Comparison of ENCODE assay signal across 1 cellular context in the genomic region with DNA sequence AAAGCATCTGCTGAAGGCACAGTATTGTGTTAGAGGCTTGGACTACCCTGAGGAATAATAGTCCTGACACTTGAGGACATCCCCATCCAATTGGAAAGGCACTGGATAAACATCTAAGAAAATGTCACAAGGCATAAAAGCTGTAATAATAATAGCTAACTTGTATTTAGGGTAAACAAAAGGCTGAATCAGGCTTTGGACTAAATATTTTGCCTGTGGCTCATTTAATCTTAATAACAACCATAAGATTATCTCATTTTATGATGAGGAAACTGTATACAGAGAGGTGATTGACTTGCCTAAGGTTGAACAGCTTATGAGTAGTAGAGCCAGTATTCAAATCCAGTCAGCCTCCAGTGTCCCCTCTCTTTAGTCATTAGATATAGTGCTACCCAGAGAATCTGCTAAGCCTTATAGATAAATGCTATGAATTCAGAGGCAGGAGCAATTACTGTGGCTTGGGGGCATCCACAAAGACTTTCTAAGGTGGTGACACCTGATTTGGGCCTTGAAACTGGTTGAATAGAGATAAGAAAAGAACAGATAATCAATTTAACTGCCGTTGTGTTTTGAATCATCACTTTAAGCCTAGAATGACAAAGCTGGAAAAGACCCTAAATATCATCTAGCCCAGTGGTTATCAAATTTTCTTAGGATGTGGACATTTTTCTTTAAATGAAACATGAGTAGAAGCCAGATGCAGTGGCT.
TF ChIP-seq lines count a peak whose summit lies in the region.

No MANE protein-coding gene starts in this region.

TF ChIP-seq in K562, 482 proteins besides CTCF, POLR2A, EP300 and RAD21 (continues in another document):
- TF ChIP-seq NFIC (IDR thresholded peaks at IDR 0.05), result 0 out of 2 replicates have a peak, but pooled peaks have one; percentile 6
- TF ChIP-seq, protein P1, sequence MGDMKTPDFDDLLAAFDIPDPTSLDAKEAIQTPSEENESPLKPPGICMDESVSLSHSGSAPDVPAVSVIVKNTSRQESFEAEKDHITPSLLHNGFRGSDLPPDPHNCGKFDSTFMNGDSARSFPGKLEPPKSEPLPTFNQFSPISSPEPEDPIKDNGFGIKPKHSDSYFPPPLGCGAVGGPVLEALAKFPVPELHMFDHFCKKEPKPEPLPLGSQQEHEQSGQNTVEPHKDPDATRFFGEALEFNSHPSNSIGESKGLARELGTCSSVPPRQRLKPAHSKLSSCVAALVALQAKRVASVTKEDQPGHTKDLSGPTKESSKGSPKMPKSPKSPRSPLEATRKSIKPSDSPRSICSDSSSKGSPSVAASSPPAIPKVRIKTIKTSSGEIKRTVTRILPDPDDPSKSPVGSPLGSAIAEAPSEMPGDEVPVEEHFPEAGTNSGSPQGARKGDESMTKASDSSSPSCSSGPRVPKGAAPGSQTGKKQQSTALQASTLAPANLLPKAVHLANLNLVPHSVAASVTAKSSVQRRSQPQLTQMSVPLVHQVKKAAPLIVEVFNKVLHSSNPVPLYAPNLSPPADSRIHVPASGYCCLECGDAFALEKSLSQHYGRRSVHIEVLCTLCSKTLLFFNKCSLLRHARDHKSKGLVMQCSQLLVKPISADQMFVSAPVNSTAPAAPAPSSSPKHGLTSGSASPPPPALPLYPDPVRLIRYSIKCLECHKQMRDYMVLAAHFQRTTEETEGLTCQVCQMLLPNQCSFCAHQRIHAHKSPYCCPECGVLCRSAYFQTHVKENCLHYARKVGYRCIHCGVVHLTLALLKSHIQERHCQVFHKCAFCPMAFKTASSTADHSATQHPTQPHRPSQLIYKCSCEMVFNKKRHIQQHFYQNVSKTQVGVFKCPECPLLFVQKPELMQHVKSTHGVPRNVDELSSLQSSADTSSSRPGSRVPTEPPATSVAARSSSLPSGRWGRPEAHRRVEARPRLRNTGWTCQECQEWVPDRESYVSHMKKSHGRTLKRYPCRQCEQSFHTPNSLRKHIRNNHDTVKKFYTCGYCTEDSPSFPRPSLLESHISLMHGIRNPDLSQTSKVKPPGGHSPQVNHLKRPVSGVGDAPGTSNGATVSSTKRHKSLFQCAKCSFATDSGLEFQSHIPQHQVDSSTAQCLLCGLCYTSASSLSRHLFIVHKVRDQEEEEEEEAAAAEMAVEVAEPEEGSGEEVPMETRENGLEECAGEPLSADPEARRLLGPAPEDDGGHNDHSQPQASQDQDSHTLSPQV (IDR thresholded peaks at IDR 0.05), result no peak
- TF ChIP-seq KLF16 (IDR thresholded peaks at IDR 0.05), result no peak
- TF ChIP-seq CHD1 (IDR thresholded peaks at IDR 0.05; ENCODE audit: low read length), result no peak
- no peak for TF ChIP-seq YBX1 (IDR thresholded peaks at IDR 0.05)
- no peak for TF ChIP-seq ZNF134 (CRISPR knock-in tag; conservative IDR thresholded peaks at IDR 0.05)
- TF ChIP-seq, protein P2, sequence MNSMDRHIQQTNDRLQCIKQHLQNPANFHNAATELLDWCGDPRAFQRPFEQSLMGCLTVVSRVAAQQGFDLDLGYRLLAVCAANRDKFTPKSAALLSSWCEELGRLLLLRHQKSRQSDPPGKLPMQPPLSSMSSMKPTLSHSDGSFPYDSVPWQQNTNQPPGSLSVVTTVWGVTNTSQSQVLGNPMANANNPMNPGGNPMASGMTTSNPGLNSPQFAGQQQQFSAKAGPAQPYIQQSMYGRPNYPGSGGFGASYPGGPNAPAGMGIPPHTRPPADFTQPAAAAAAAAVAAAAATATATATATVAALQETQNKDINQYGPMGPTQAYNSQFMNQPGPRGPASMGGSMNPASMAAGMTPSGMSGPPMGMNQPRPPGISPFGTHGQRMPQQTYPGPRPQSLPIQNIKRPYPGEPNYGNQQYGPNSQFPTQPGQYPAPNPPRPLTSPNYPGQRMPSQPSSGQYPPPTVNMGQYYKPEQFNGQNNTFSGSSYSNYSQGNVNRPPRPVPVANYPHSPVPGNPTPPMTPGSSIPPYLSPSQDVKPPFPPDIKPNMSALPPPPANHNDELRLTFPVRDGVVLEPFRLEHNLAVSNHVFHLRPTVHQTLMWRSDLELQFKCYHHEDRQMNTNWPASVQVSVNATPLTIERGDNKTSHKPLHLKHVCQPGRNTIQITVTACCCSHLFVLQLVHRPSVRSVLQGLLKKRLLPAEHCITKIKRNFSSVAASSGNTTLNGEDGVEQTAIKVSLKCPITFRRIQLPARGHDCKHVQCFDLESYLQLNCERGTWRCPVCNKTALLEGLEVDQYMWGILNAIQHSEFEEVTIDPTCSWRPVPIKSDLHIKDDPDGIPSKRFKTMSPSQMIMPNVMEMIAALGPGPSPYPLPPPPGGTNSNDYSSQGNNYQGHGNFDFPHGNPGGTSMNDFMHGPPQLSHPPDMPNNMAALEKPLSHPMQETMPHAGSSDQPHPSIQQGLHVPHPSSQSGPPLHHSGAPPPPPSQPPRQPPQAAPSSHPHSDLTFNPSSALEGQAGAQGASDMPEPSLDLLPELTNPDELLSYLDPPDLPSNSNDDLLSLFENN (IDR thresholded peaks at IDR 0.05; ENCODE audit: low read depth in 2 of 2, low read length in 2 of 2), result no peak
- peak; percentile 44 for TF ChIP-seq CBFA2T2 (conservative IDR thresholded peaks at IDR 0.05)
- no peak for TF ChIP-seq EGR1 (conservative IDR thresholded peaks at IDR 0.05)
- TF ChIP-seq HDAC8 (tag; IDR thresholded peaks at IDR 0.05), result no peak
- no peak for TF ChIP-seq ZNF239 (CRISPR knock-in tag; IDR thresholded peaks at IDR 0.05)
- peak; percentile 48 for TF ChIP-seq TCF3 (CRISPR knock-in tag; IDR thresholded peaks at IDR 0.05)
- TF ChIP-seq NEUROD1 (IDR thresholded peaks at IDR 0.05; ENCODE audit: borderline replicate concordance, low read depth, low read length, partially characterized antibody), result no peak
- TF ChIP-seq ZBTB1 (CRISPR knock-in tag; IDR thresholded peaks at IDR 0.05; ENCODE audit: borderline replicate concordance, low read depth), result no peak
- TF ChIP-seq YY1 (IDR thresholded peaks at IDR 0.05; ENCODE audit: borderline replicate concordance in 1 of 3, control insufficient read depth in 1 of 3, extremely low read depth in 1 of 3, insufficient read depth in 3 of 3, insufficient read length in 1 of 3, insufficient replicate concordance in 2 of 3, low read depth in 1 of 3, low read length in 2 of 3), result no peak
- no peak for TF ChIP-seq PHTF2 (CRISPR knock-in tag; IDR thresholded peaks at IDR 0.05)
- 0 out of 2 replicates have a peak, but pooled peaks have one; percentile 25 for TF ChIP-seq MYBL2 (IDR thresholded peaks at IDR 0.05; ENCODE audit: low read depth)
- TF ChIP-seq MYBL2 (CRISPR knock-in tag; IDR thresholded peaks at IDR 0.05; ENCODE audit: borderline replicate concordance), result no peak
- no peak for TF ChIP-seq ZFP1 (CRISPR knock-in tag; IDR thresholded peaks at IDR 0.05)
- TF ChIP-seq NCOA4 (IDR thresholded peaks at IDR 0.05; ENCODE audit: partially characterized antibody), result no peak
- TF ChIP-seq NR2C1 (IDR thresholded peaks at IDR 0.05), result no peak
- no peak for TF ChIP-seq NR2C1 (tag; IDR thresholded peaks at IDR 0.05)
- TF ChIP-seq KDM5B (IDR thresholded peaks at IDR 0.05; ENCODE audit: insufficient replicate concordance, low read depth, low read length), result no peak
- TF ChIP-seq ZNF316 (IDR thresholded peaks at IDR 0.05), result 0 out of 2 replicates have a peak, but pooled peaks have one; percentile 6
- TF ChIP-seq NCOR1 (IDR thresholded peaks at IDR 0.05), result 0 out of 2 replicates have a peak, but pooled peaks have one; percentile 12
- no peak for TF ChIP-seq CREB5 (CRISPR knock-in tag; IDR thresholded peaks at IDR 0.05)
- TF ChIP-seq PCBP1 (IDR thresholded peaks at IDR 0.05; ENCODE audit: low read depth, low read length, poor library complexity, severe bottlenecking), result no peak
- TF ChIP-seq, protein P3, sequence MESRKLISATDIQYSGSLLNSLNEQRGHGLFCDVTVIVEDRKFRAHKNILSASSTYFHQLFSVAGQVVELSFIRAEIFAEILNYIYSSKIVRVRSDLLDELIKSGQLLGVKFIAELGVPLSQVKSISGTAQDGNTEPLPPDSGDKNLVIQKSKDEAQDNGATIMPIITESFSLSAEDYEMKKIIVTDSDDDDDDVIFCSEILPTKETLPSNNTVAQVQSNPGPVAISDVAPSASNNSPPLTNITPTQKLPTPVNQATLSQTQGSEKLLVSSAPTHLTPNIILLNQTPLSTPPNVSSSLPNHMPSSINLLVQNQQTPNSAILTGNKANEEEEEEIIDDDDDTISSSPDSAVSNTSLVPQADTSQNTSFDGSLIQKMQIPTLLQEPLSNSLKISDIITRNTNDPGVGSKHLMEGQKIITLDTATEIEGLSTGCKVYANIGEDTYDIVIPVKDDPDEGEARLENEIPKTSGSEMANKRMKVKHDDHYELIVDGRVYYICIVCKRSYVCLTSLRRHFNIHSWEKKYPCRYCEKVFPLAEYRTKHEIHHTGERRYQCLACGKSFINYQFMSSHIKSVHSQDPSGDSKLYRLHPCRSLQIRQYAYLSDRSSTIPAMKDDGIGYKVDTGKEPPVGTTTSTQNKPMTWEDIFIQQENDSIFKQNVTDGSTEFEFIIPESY (CRISPR knock-in tag; IDR thresholded peaks at IDR 0.05), result no peak
- TF ChIP-seq ZNF518B (CRISPR knock-in tag; IDR thresholded peaks at IDR 0.05), result no peak
- peak; percentile 36; the same call in 1 of the 2 replicates for TF ChIP-seq TAL1 (IDR thresholded peaks at IDR 0.05)
- TF ChIP-seq TEAD2 (tag; IDR thresholded peaks at IDR 0.05), result no peak
- no peak for TF ChIP-seq HDGF (IDR thresholded peaks at IDR 0.05)
